In the genomic region with DNA sequence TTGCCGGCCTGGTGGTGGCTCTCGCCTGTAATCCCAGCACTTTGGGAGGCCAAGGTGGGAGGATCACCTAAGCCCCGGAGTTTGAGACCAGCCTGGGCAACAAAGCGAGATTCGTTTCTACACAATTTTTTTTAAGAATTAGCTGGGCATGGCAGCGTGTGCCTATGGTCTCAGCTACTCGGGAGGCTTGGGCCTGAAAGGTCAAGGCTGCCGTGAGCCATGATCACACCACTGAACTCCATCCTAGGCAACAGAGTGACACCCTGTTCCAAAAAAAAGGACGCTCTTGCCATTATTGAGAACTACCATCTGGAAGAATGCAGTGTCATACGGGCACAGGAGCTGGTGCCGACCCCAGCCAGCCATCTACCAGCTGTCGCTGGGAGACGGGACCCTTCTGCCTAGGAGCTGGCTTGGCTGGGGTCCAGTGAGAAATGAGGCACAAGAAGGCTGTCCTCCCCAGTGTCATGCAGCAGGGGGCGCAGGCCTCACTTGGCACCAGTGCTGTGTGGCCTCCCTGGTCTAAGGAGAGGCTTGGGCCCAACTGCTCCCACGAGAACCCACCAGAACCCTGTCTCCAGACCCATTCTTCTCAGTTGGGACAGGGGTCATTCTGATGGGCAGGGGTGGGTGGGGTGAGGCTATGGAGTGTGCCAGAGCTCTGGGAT, we compare ENCODE assay signal across 1 cellular context.
TF ChIP-seq lines count a peak whose summit lies in the region.

No MANE protein-coding gene starts in this region.

TF ChIP-seq in HEK293, 187 proteins besides CTCF, POLR2A, EP300 and RAD21 (continued from another document):
- TF ChIP-seq REST (tag by site-specific recombination; IDR thresholded peaks at IDR 0.05) = no peak
- no peak for TF ChIP-seq ZNF610 (tag by site-specific recombination; IDR thresholded peaks at IDR 0.05; ENCODE audit: borderline replicate concordance)
- TF ChIP-seq ZNF654 (tag by site-specific recombination; IDR thresholded peaks at IDR 0.05; ENCODE audit: low read depth) = peak; percentile 19; the same call in 1 of the 2 replicates
- TF ChIP-seq ZNF555 (tag by site-specific recombination; conservative IDR thresholded peaks at IDR 0.05) = no peak
- TF ChIP-seq GLIS1 (tag by site-specific recombination; IDR thresholded peaks at IDR 0.05) = 0 out of 2 replicates have a peak, but pooled peaks have one; percentile 11
TF ChIP-seq in HEK293: peak in this region for 2.
